In genomic region chr11:72875736-72876135, GRCh38 we compare ENCODE assay signal across 19 cellular contexts.
"Had no signal": no experiment of that assay in that cellular context is flagged by ENCODE, and none has a peak within 500 bp of the region (broad histone marks: within the 10 kb centered on the region; RNA-seq: fewer than 3 reads in every experiment).

No MANE protein-coding gene starts in this region.

- H3K4me3 Mint-ChIP-seq: naive thymus-derived CD8-positive, alpha-beta T cell had no signal

- H3K4me3 ChIP-seq: dorsolateral prefrontal cortex, heart left ventricle, lung, spleen had no signal

- H3K27me3 Mint-ChIP-seq: naive thymus-derived CD8-positive, alpha-beta T cell had no signal

- DNase-seq: cortex of kidney; dorsolateral prefrontal cortex; effector memory CD4-positive, alpha-beta T cell; heart left ventricle; hippocampal formation; left colon; left ventricle myocardium superior; mesenchymal stem cell; naive thymus-derived CD8-positive, alpha-beta T cell; spleen; stimulated activated CD4-positive, alpha-beta T cell treated with anti-CD3 and anti-CD28 coated beads, Interleukin-15, amount 100 ng/mL, for 24 hours; stimulated activated CD4-positive, alpha-beta T cell treated with anti-CD3 and anti-CD28 coated beads, Interleukin-1b, Interleukin-23, amount 100 ng/mL, for 48 hours; stimulated activated CD4-positive, alpha-beta T cell treated with anti-CD3 and anti-CD28 coated beads, Interleukin-4, amount 100 ng/mL, for 24 hours; stimulated activated naive CD4-positive, alpha-beta T cell treated with Interleukin-2 at 50 U/mL for 16 hours; trophoblast cell had no signal

- H3K27me3 ChIP-seq: dorsolateral prefrontal cortex, heart left ventricle, neutrophil, spleen had no signal

- H3K9me3 ChIP-seq: neutrophil had no signal

- ATAC-seq: esophagus mucosa; heart left ventricle; left colon; left ventricle myocardium superior; naive thymus-derived CD8-positive, alpha-beta T cell; sciatic nerve had no signal

- H3K27ac ChIP-seq: dorsolateral prefrontal cortex, heart left ventricle, neutrophil had no signal
